In the genomic region with DNA sequence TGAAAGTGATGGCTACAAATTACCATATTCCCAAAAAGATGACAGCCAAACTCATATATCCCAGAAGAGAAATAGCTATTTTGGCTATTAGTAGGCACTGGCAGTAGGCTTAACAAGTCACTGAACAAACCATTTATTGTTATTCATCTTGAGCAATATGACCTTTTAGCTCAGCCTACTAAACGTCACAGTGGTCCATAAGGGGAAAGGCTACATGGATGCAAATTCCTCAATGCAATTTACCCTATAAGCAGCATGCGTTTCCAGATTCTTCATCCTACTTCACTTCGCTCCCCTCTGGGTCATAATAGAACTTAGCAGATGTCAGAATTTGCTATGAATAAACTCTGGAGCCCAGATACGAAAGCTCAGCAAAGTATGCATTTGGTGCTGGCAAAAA, we compare ENCODE assay signal across 13 cellular contexts.
DNase-seq lines count a peak whose midpoint lies in the region; ATAC-seq and TF ChIP-seq lines count a peak whose summit lies in the region.
"Had no signal": no experiment of that assay in that cellular context is flagged by ENCODE, and none has a peak within 500 bp of the region (broad histone marks: within the 10 kb centered on the region; RNA-seq: fewer than 3 reads in every experiment).

No MANE protein-coding gene starts in this region.

- H3K9ac ChIP-seq in IMR-90 (ENCODE audit: low read depth, low read length) = no peak overlapping the region

- H4K91ac ChIP-seq in IMR-90 (ENCODE audit: insufficient read depth, low read depth, low read length) = no peak overlapping the region

- H3K56ac ChIP-seq in IMR-90 (ENCODE audit: extremely low read depth, insufficient read depth, low read length) = no peak overlapping the region

- peak overlapping the region; percentile 91 for H3K4me2 ChIP-seq in IMR-90 (ENCODE audit: low read depth, low read length)

- peak overlapping the region; percentile 83; the same call in 1 of the 2 replicates for H2AK5ac ChIP-seq in IMR-90 (ENCODE audit: low read depth, low read length)

- CTCF ChIA-PET in IMR-90 (lab: Yijun Ruan, JAX) = interaction anchor here (1.9 kb wide), 1 partner anchor 11 kb away, joined by 7 read pairs; no protein-coding TSS in a partner anchor

- H2BK20ac ChIP-seq in IMR-90 (ENCODE audit: low read depth, low read length) = peak overlapping the region; percentile 8; the same call in 1 of the 2 replicates

- intact Hi-C loops in IMR-90 (cut with micrococcal nuclease) = loop anchor here (2.0 to 5.0 kb wide), 2 partner anchors 97 to 113 kb away; no protein-coding TSS in a partner anchor

- peak overlapping the region; percentile 16; the same call in 1 of the 3 replicates for H2BK15ac ChIP-seq in IMR-90 (ENCODE audit: low read depth, low read length)

- in situ Hi-C loops in IMR-90 (cut with MboI; ENCODE audit: low sequenced_read_pairs) = no loop called here

- H2BK120ac ChIP-seq in IMR-90 (ENCODE audit: low read depth, low read length) = peak overlapping the region; percentile 29; the same call in 1 of the 2 replicates

- H4K8ac ChIP-seq in IMR-90 (ENCODE audit: low read depth in 2 of 2, low read length in 2 of 2) = peak overlapping the region in 1 of 2 experiments; percentile 49; a peak in 1 of 4 replicates

- peaks cover 18 to 57% of the 10 kb centered on the region in 2 experiments for H3K79me1 ChIP-seq in IMR-90 (ENCODE audit: low read depth in 1 of 2, low read length in 2 of 2)

- dilution Hi-C loops in IMR-90 (cut with HindIII; ENCODE audit: low sequenced_read_pairs, unreplicated experiment) = no loop called here

- H3K27me3 ChIP-seq in IMR-90 (ENCODE audit: control insufficient read depth, insufficient read depth, low read length) (no peaks in the 10 kb centered on the region), neutrophil (no peaks in the 10 kb centered on the region)

- peaks cover 7% of the 10 kb centered on the region for H3K9me1 ChIP-seq in IMR-90 (ENCODE audit: insufficient read depth, low read length)

- H3K4me1 ChIP-seq in IMR-90 (ENCODE audit: control insufficient read depth, insufficient read depth, low read length) (peaks cover 11% of the 10 kb centered on the region), neutrophil (ENCODE audit: control insufficient read depth in 1 of 2, insufficient read depth in 1 of 2, low read depth in 1 of 2, low read length in 1 of 2) (peaks cover 94 to 99% of the 10 kb centered on the region in 2 experiments)

- H3K4me3 ChIP-seq in AG10803 (ENCODE audit: low read length) = peak overlapping the region; percentile 17
- no peak overlapping the region for H3K4me3 ChIP-seq in IMR-90 (ENCODE audit: insufficient read depth, low read depth, low read length)
- H3K4me3 ChIP-seq in choroid plexus epithelial cell (ENCODE audit: low read depth, low read length) = no peak overlapping the region
- no peak overlapping the region for H3K4me3 ChIP-seq in neutrophil (ENCODE audit: low read depth in 1 of 2, low read length in 1 of 2)
- H3K4me3 ChIP-seq: lung had no signal

- peak overlapping the region; percentile 51 for H3K14ac ChIP-seq in IMR-90 (replicated peaks; ENCODE audit: low read depth, low read length)

- peak overlapping the region; percentile 51; the same call in 1 of the 2 replicates for H3K27ac ChIP-seq in IMR-90 (ENCODE audit: insufficient read depth, low read length)
- H3K27ac ChIP-seq in neutrophil = peak overlapping the region; percentile 93
- H3K27ac ChIP-seq: epithelial cell of prostate had no signal

- H3K9me3 ChIP-seq in IMR-90 (ENCODE audit: control insufficient read depth, insufficient read depth, low read length) = no peaks in the 10 kb centered on the region
- no peaks in the 10 kb centered on the region for H3K9me3 ChIP-seq in neutrophil

- POLR2A ChIA-PET in IMR-90 (lab: Charles Lee; ENCODE audit: unreplicated experiment) = no interaction called here

- TF ChIP-seq POLR2A in IMR-90 (IDR thresholded peaks at IDR 0.05; ENCODE audit: low read depth, low read length) = no peak

- no peak for TF ChIP-seq CTCF in AG10803 (conservative IDR thresholded peaks at IDR 0.05; ENCODE audit: low read length)
- TF ChIP-seq CTCF in IMR-90 (conservative IDR thresholded peaks at IDR 0.05; ENCODE audit: low read depth, low read length) = no peak
- TF ChIP-seq CTCF in choroid plexus epithelial cell (conservative IDR thresholded peaks at IDR 0.05; ENCODE audit: low read depth, low read length) = no peak
- no peak for TF ChIP-seq CTCF in neutrophil (IDR thresholded peaks at IDR 0.05)

- no peak overlapping the region; the same call in 1 of the 2 replicates for H4K5ac ChIP-seq in IMR-90 (ENCODE audit: low read depth, low read length)

- peak overlapping the region; percentile 76; the same call in 1 of the 2 replicates for H3K18ac ChIP-seq in IMR-90 (ENCODE audit: low read depth, low read length)

- H3K36me3 ChIP-seq in IMR-90 (ENCODE audit: control insufficient read depth, insufficient read depth, low read length) (no peaks in the 10 kb centered on the region), neutrophil (no peaks in the 10 kb centered on the region)

- H3K4ac ChIP-seq in IMR-90 (ENCODE audit: low read depth, low read length) = peak overlapping the region; percentile 28; the same call in 1 of the 2 replicates

- no peak for TF ChIP-seq RAD21 in IMR-90 (IDR thresholded peaks at IDR 0.05; ENCODE audit: low read length)

- no peak overlapping the region for H2AFZ ChIP-seq in IMR-90 (replicated peaks; ENCODE audit: low read length, poor library complexity)

- H3K23ac ChIP-seq in IMR-90 (ENCODE audit: low read depth, low read length) = no peak overlapping the region; the same call in 1 of the 2 replicates

- no TSS peak for BruUV-seq in IMR-90 (replicated peaks; lab: Mats Ljungman, UMichigan)

- no CpG with 5 or more reads among the region's 4 CpGs for WGBS in IMR-90 (ENCODE audit: extremely low coverage in 2 of 2, insufficient read length in 1 of 2), 2 experiments

- peak; percentile 50 for ATAC-seq in IMR-90 (ENCODE audit: low read depth)
- ATAC-seq in HG03097 (IDR thresholded peaks at IDR 0.05; ENCODE audit: low FRiP score, unreplicated experiment) = no peak
- ATAC-seq: stimulated activated memory B cell treated with anti-CD40 and anti-IgM and Interleukin-4, amounts not matched to agents 10 μg/mL and 1 μg/mL and 100 μg/mL, for 72 hours had no signal

- H2AK9ac ChIP-seq in IMR-90 (replicated peaks; ENCODE audit: low read depth, low read length, poor library complexity) = no peak overlapping the region

- H4K20me1 ChIP-seq in IMR-90 (ENCODE audit: insufficient read depth, low read length) = peaks cover 27% of the 10 kb centered on the region

- DNase-seq in AG10803 (ENCODE audit: low read depth) = no peak
- DNase-seq in IMR-90 = peak; percentile 75
- DNase-seq in choroid plexus epithelial cell (ENCODE audit: low read depth) = peak; percentile 75
- DNase-seq in activated naive CD4-positive, alpha-beta T cell treated with anti-CD3 and anti-CD28 coated beads, Interleukin-2, amount 50 U/mL, for 16 hours = no peak
- DNase-seq in SW 1271 (lab: John Stamatoyannopoulos, UW) = no peak
- DNase-seq in NCI-H510A (lab: John Stamatoyannopoulos, UW) = no peak
- DNase-seq: activated CD4-positive, CD25-positive, alpha-beta regulatory T cell; NCI-H1436 treated with DMSO at 0.1 percent for 48 hours had no signal

- peak overlapping the region; percentile 73 for H2BK5ac ChIP-seq in IMR-90 (ENCODE audit: low read depth, low read length, poor library complexity, severe bottlenecking)

TF ChIP-seq in IMR-90, 13 proteins besides CTCF, POLR2A, EP300 and RAD21:
- TF ChIP-seq, protein P1, sequence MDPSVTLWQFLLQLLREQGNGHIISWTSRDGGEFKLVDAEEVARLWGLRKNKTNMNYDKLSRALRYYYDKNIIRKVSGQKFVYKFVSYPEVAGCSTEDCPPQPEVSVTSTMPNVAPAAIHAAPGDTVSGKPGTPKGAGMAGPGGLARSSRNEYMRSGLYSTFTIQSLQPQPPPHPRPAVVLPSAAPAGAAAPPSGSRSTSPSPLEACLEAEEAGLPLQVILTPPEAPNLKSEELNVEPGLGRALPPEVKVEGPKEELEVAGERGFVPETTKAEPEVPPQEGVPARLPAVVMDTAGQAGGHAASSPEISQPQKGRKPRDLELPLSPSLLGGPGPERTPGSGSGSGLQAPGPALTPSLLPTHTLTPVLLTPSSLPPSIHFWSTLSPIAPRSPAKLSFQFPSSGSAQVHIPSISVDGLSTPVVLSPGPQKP (IDR thresholded peaks at IDR 0.05; ENCODE audit: borderline replicate concordance, low read depth, low read length) = no peak
- peak; percentile 86 for TF ChIP-seq CEBPB (IDR thresholded peaks at IDR 0.05; ENCODE audit: low read depth, low read length)

Comparison
In these comparisons a context has a peak if more than half of its experiments do, and no peak if none do; other contexts are left out.
1. DNase-seq: peak in IMR-90 (single experiment) and choroid plexus epithelial cell (single experiment); none in AG10803 (single experiment), activated naive CD4-positive, alpha-beta T cell treated with anti-CD3 and anti-CD28 coated beads, Interleukin-2, amount 50 U/mL, for 16 hours (single experiment), SW 1271 (0 of 2) and NCI-H510A (single experiment).